In the genomic region with DNA sequence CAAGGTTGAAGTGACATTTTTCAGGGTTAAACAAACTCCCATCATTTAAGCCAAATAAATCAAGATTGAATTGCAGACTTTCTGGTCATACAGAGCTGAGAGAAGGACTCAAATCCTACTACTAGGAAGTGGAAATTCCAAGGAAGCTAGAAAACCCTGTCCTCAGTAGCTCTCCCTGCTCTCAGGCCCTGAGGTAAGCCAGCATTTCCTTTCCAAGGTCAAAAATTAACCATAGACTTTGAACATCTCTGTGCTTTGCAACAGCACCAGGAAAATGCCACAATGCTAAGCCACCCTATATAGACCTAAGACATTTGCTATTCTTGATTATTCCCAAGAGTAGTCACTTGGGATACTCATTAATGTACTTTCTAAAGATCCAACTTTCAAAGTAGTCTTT, we compare ENCODE assay signal across 1 cellular context.
TF ChIP-seq lines count a peak whose summit lies in the region.

No MANE protein-coding gene starts in this region.

TF ChIP-seq in IMR-90, 13 proteins besides CTCF, POLR2A, EP300 and RAD21:
- TF ChIP-seq MXI1 (IDR thresholded peaks at IDR 0.05; ENCODE audit: borderline replicate concordance, low read depth, low read length) (no peak), NFE2L2 (IDR thresholded peaks at IDR 0.05; ENCODE audit: low read depth, low read length) (no peak), FOS (IDR thresholded peaks at IDR 0.05; ENCODE audit: low read depth, low read length) (no peak), MAFK (IDR thresholded peaks at IDR 0.05; ENCODE audit: low read depth, low read length) (no peak), SMC3 (IDR thresholded peaks at IDR 0.05; ENCODE audit: low read depth, low read length) (no peak), RCOR1 (IDR thresholded peaks at IDR 0.05; ENCODE audit: insufficient replicate concordance, low read length) (no peak), CHD1 (IDR thresholded peaks at IDR 0.05; ENCODE audit: low read depth, low read length) (no peak), CEBPB (IDR thresholded peaks at IDR 0.05; ENCODE audit: low read depth, low read length) (no peak), MAZ (IDR thresholded peaks at IDR 0.05; ENCODE audit: borderline replicate concordance, low read depth, low read length) (no peak)
